1 cellular context compared by ENCODE assay signal in the genomic region with DNA sequence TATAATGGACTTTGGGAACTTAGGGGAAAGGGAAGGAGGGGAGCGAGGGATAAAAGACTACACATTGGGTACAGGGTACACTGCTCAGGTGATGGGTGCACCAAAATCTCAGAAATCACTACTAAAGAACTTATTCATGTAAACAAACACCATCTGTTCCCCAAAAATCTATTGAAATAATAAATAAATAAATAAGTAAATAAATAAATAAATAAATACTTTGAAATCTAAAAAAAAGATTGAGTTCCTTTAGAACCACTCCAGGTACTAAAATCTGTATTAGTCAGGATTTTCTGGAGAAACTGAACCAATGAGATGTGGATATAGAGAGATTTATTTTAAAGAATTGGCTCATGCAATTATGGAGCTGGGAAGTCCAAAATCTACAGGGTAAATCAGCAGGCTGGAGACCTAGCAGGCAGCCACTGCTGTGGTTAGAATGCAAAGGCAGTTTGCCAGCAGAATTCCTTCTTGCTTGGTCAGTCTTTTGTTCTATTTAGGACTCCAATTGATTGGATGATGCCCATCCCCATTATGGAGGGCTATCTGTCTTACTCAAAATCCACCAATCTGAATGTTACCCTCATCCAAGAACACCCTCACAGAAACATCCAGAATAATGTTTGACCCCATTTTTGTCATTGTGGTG.
TF ChIP-seq lines count a peak whose summit lies in the region.

No MANE protein-coding gene starts in this region.

TF ChIP-seq in Ishikawa, 13 proteins besides CTCF, POLR2A, EP300 and RAD21:
- TF ChIP-seq MAX (IDR thresholded peaks at IDR 0.05) = no peak
- peak; percentile 67 for TF ChIP-seq TEAD4 (IDR thresholded peaks at IDR 0.05)
